9 cellular contexts compared by ENCODE assay signal in genomic region chr10:11328264-11329054, GRCh38.
DNase-seq lines count a peak whose midpoint lies in the region; ATAC-seq and TF ChIP-seq lines count a peak whose summit lies in the region.
"Had no signal": no experiment of that assay in that cellular context is flagged by ENCODE, and none has a peak within 500 bp of the region (broad histone marks: within the 10 kb centered on the region; RNA-seq: fewer than 3 reads in every experiment).

No MANE protein-coding gene starts in this region.

- no peak for TF ChIP-seq POLR2A in stomach (IDR thresholded peaks at IDR 0.05)

- H3K27ac ChIP-seq in cingulate gyrus (ENCODE audit: low read depth, low read length) (peak overlapping the region; percentile 0), stomach (peak overlapping the region in 1 of 5 donors; percentile 7)

- H3K27me3 ChIP-seq in stomach = no peaks in the 10 kb centered on the region

- no peak overlapping the region for H3K4me3 Mint-ChIP-seq in naive B cell

- peaks cover 5 to 70% (median 55%) of the 10 kb centered on the region in 4 donors for H3K36me3 ChIP-seq in stomach

- intact Hi-C loops in stomach (cut with DNase I; ENCODE audit: low total_unique reads) = no loop called here

- no peak overlapping the region for H3K4me3 ChIP-seq in stomach

- no peak for TF ChIP-seq EP300 in stomach (IDR thresholded peaks at IDR 0.05)

- H3K27ac Mint-ChIP-seq in naive B cell = peak overlapping the region in 5 of 6 donors; percentile 21 to 95 (median 79)

- no peak for TF ChIP-seq CTCF in stomach (IDR thresholded peaks at IDR 0.05)

- 62 to 79% (median 66%) methylated on average over 17 of the region's 17 CpGs for WGBS in stomach, 5 donors

- no peaks in the 10 kb centered on the region for H3K27me3 Mint-ChIP-seq in naive B cell

- H3K9me3 ChIP-seq in stomach = no peaks in the 10 kb centered on the region
- H3K9me3 ChIP-seq: SK-N-SH had no signal

- H3K36me3 Mint-ChIP-seq in naive B cell = peaks cover 25 to 39% of the 10 kb centered on the region in 2 donors

- H3K9me3 Mint-ChIP-seq in naive B cell = no peaks in the 10 kb centered on the region

- peaks cover 0 to 24% (median 6%) of the 10 kb centered on the region in 4 donors for H3K4me1 ChIP-seq in stomach

- H3K4me1 Mint-ChIP-seq in naive B cell = peaks cover 21 to 29% (median 25%) of the 10 kb centered on the region in 3 donors

- ATAC-seq in naive B cell (ENCODE audit: low read depth in 2 of 2) (no peak), GM21447 (IDR thresholded peaks at IDR 0.05; ENCODE audit: unreplicated experiment) (no peak), HG03354 (IDR thresholded peaks at IDR 0.05; ENCODE audit: poor library complexity, severe bottlenecking, unreplicated experiment) (no peak)

- DNase-seq in AG08395 (ENCODE audit: low spot score) (peak; percentile 29), MV-4-11 (lab: John Stamatoyannopoulos, UW) (peak; percentile 77), naive B cell (no peak), SK-N-DZ (ENCODE audit: low spot score) (no peak), stomach (no peak)
- DNase-seq: SK-N-SH had no signal

Comparison
In these comparisons a context has a peak if more than half of its experiments do, and no peak if none do; other contexts are left out.
1. DNase-seq: peak in AG08395 (single experiment) and MV-4-11 (single experiment); none in naive B cell (single experiment), SK-N-DZ (single experiment) and stomach (single experiment).